Comparison of ENCODE assay signal across 1 cellular context in genomic region chr2:219447242-219448098, GRCh38.
TF ChIP-seq lines count a peak whose summit lies in the region.

No MANE protein-coding gene starts in this region.

TF ChIP-seq in H1, 55 proteins besides CTCF, POLR2A, EP300 and RAD21:
- TF ChIP-seq HDAC6 (IDR thresholded peaks at IDR 0.05; ENCODE audit: low read depth, low read length) (no peak), NANOG (IDR thresholded peaks at IDR 0.05; ENCODE audit: insufficient read depth, low read depth, low read length, poor library complexity, severe bottlenecking) (no peak), MAFK (IDR thresholded peaks at IDR 0.05; ENCODE audit: low read depth, low read length) (no peak), CTBP2 (IDR thresholded peaks at IDR 0.05; ENCODE audit: borderline replicate concordance, insufficient read depth, insufficient read length, low read length) (no peak), HDAC2 (IDR thresholded peaks at IDR 0.05; ENCODE audit: borderline replicate concordance in 1 of 2, low read depth in 2 of 2, low read length in 2 of 2) (no peak), CHD7 (IDR thresholded peaks at IDR 0.05; ENCODE audit: insufficient replicate concordance, low read length) (no peak)
